In genomic region chr16:56673916-56674315, GRCh38 we compare ENCODE assay signal across 10 cellular contexts. TPM values are rescaled to one million over a fixed set of nuclear protein-coding genes. Genes with fewer than 3 reads are reported as not detected.
DNase-seq lines count a peak whose midpoint lies in the region; ATAC-seq and TF ChIP-seq lines count a peak whose summit lies in the region.
"Had no signal": no experiment of that assay in that cellular context is flagged by ENCODE, and none has a peak within 500 bp of the region (broad histone marks: within the 10 kb centered on the region; RNA-seq: fewer than 3 reads in every experiment).

No MANE protein-coding gene starts in this region.

- H4K20me1 ChIP-seq in DND-41 (ENCODE audit: insufficient read depth, low read length) (no peaks in the 10 kb centered on the region), mammary epithelial cell (ENCODE audit: insufficient read depth, low read length) (no peaks in the 10 kb centered on the region)

- peaks cover 12% of the 10 kb centered on the region for H3K4me1 Mint-ChIP-seq in memory B cell
- peaks cover 11% of the 10 kb centered on the region for H3K4me1 Mint-ChIP-seq in activated T-cell treated with anti-CD3 and anti-CD28 coated beads, Interleukin-2, amount 50 U/mL, for 4 hours (ENCODE audit: low read depth)

- 35% methylated on average over 11 of the region's 12 CpGs for WGBS in mammary epithelial cell (ENCODE audit: low coverage, missing lambda C conversion rate)

- H3K4me3 Mint-ChIP-seq in memory B cell = no peak overlapping the region
- H3K4me3 Mint-ChIP-seq in activated T-cell treated with anti-CD3 and anti-CD28 coated beads, Interleukin-2, amount 50 U/mL, for 4 hours = no peak overlapping the region

- peaks cover 32% of the 10 kb centered on the region for H3K27me3 Mint-ChIP-seq in memory B cell
- peaks cover 49% of the 10 kb centered on the region for H3K27me3 Mint-ChIP-seq in activated T-cell treated with anti-CD3 and anti-CD28 coated beads, Interleukin-2, amount 50 U/mL, for 4 hours (ENCODE audit: low read depth)

- H3K27ac ChIP-seq in DND-41 (ENCODE audit: low read length) (no peak overlapping the region), mammary epithelial cell (ENCODE audit: insufficient read depth, low read depth, low read length) (no peak overlapping the region)
- H3K27ac ChIP-seq: epithelial cell of prostate, KMS-11 had no signal

- no peak for DNase-seq in DND-41
- DNase-seq in M059J (ENCODE audit: low read depth) = peak; percentile 13
- DNase-seq in mammary epithelial cell = peak; percentile 37
- DNase-seq in memory B cell (ENCODE audit: low spot score in 2 of 2) = no peak
- DNase-seq in activated T-cell treated with anti-CD3 and anti-CD28 coated beads, Interleukin-2, amount 50 U/mL, for 4 hours = no peak

- peaks cover 31% of the 10 kb centered on the region for H3K27me3 ChIP-seq in DND-41 (ENCODE audit: insufficient read depth, low read length, poor library complexity)
- no peaks in the 10 kb centered on the region for H3K27me3 ChIP-seq in mammary epithelial cell (ENCODE audit: insufficient read depth, low read length)

- H2AFZ ChIP-seq in DND-41 (ENCODE audit: low read depth, low read length) (no peak overlapping the region), mammary epithelial cell (ENCODE audit: low read depth, low read length) (no peak overlapping the region)

- CTCF ChIA-PET in mammary epithelial cell (lab: Charles Lee; ENCODE audit: low non-redundant PET) = interaction anchor here (0.6 kb wide), 1 partner anchor 79 kb away, joined by 4 read pairs; no protein-coding TSS in a partner anchor

- H3K9ac ChIP-seq in DND-41 (ENCODE audit: low read depth, low read length) (no peak overlapping the region), mammary epithelial cell (ENCODE audit: insufficient read depth, low read length) (no peak overlapping the region)
- H3K9ac ChIP-seq: KMS-11 had no signal

- H3K79me2 ChIP-seq in DND-41 (ENCODE audit: insufficient read depth, low read length) (no peaks in the 10 kb centered on the region), mammary epithelial cell (ENCODE audit: insufficient read depth, low read length) (no peaks in the 10 kb centered on the region)

- no peaks in the 10 kb centered on the region for H3K36me3 Mint-ChIP-seq in memory B cell
- H3K36me3 Mint-ChIP-seq in activated T-cell treated with anti-CD3 and anti-CD28 coated beads, Interleukin-2, amount 50 U/mL, for 4 hours (ENCODE audit: insufficient read depth) = no peaks in the 10 kb centered on the region

- no peak overlapping the region for H3K4me2 ChIP-seq in DND-41 (ENCODE audit: insufficient read depth, low read length)
- H3K4me2 ChIP-seq in mammary epithelial cell (ENCODE audit: insufficient read depth, low read depth, low read length) = no peak overlapping the region
- H3K4me2 ChIP-seq: KMS-11 had no signal

- dilution Hi-C loops in mammary epithelial cell (cut with HindIII; ENCODE audit: low sequenced_read_pairs) = no loop called here

- H3K4me1 ChIP-seq in DND-41 (ENCODE audit: insufficient read depth, low read length) = peaks cover 2% of the 10 kb centered on the region; the same call in 1 of the 2 replicates
- H3K4me1 ChIP-seq in mammary epithelial cell (ENCODE audit: insufficient read depth, low read length) = no peaks in the 10 kb centered on the region

- no peak overlapping the region for H3K27ac Mint-ChIP-seq in memory B cell

- H3K9me3 ChIP-seq in DND-41 (ENCODE audit: insufficient read depth, low read length, severe bottlenecking) (no peaks in the 10 kb centered on the region), mammary epithelial cell (replicated peaks; ENCODE audit: insufficient read depth, low read length) (no peaks in the 10 kb centered on the region)

- H3K36me3 ChIP-seq in DND-41 (ENCODE audit: insufficient read depth, low read length) = no peaks in the 10 kb centered on the region
- H3K36me3 ChIP-seq in mammary epithelial cell (ENCODE audit: insufficient read depth, low read length) = no peaks in the 10 kb centered on the region

- BruUV-seq in mammary epithelial cell (replicated peaks; lab: Mats Ljungman, UMichigan) = no TSS peak

- ATAC-seq in DND-41 (ENCODE audit: insufficient read depth, low read depth) = no peak
- peak; percentile 64 for ATAC-seq in memory B cell (ENCODE audit: low read depth)
- ATAC-seq in activated T-cell treated with anti-CD3 and anti-CD28 coated beads, Interleukin-2, amount 50 U/mL, for 4 hours = no peak
- ATAC-seq in HG03565 (IDR thresholded peaks at IDR 0.05; ENCODE audit: unreplicated experiment) = no peak
- no peak for ATAC-seq in HG02588 (IDR thresholded peaks at IDR 0.05; ENCODE audit: unreplicated experiment)
- ATAC-seq in GM19324 (IDR thresholded peaks at IDR 0.05; ENCODE audit: low FRiP score, unreplicated experiment) = no peak

- in situ Hi-C loops in mammary epithelial cell (cut with MboI; ENCODE audit: low sequenced_read_pairs in 2 of 2) = no loop called here

- intact Hi-C loops in mammary epithelial cell (cut with micrococcal nuclease) = loop anchor here (1.0 kb wide), 1 partner anchor 28 kb away; no protein-coding TSS in a partner anchor

- H3K4me3 ChIP-seq in DND-41 (ENCODE audit: low read depth in 1 of 2, low read length in 2 of 2) (no peak overlapping the region), mammary epithelial cell (replicated peaks in 1 of 3; ENCODE audit: insufficient read depth in 1 of 3, low read depth in 2 of 3, low read length in 3 of 3) (no peak overlapping the region)

- peak; percentile 36 for TF ChIP-seq CTCF in DND-41 (IDR thresholded peaks at IDR 0.05; ENCODE audit: borderline replicate concordance, extremely low read depth, low read length, poor library complexity, severe bottlenecking)
- peak; percentile 51 to 80 for TF ChIP-seq CTCF in mammary epithelial cell (conservative IDR thresholded peaks at IDR 0.05 in 1 of 2, IDR thresholded peaks at IDR 0.05 in 1 of 2; ENCODE audit: extremely low read depth in 1 of 2, insufficient read depth in 1 of 2, low read depth in 1 of 2, low read length in 2 of 2)

- no peaks in the 10 kb centered on the region for H3K9me3 Mint-ChIP-seq in memory B cell
- H3K9me3 Mint-ChIP-seq in activated T-cell treated with anti-CD3 and anti-CD28 coated beads, Interleukin-2, amount 50 U/mL, for 4 hours = no peaks in the 10 kb centered on the region

RNA-seq across cellular contexts. Expression of gene MT1H, which starts 4.3 kb away (rescaled TPM):
- total RNA-seq in M059J (2014; rRNA removed; shearing (Covaris generic)) = not detected in 2 replicates
- not detected for total RNA-seq in mammary epithelial cell
- polyA plus RNA-seq in mammary epithelial cell = not detected
- polyA minus RNA-seq in mammary epithelial cell = not detected
- 1 to 10 TPM in 2 of 3 donors, under 1 TPM in 1; 0.71 to 7.0 (median 2.7) TPM for total RNA-seq in activated T-cell treated with anti-CD3 and anti-CD28 coated beads, Interleukin-2, amount 50 U/mL, for 4 hours

RNA-seq across cellular contexts. Expression of gene MT1G, which starts 6.1 kb away (rescaled TPM):
- total RNA-seq in M059J (2014; rRNA removed; shearing (Covaris generic)) = 2.9 and 6.1 TPM in 2 replicates
- total RNA-seq in mammary epithelial cell = 1 to 10 TPM in 1 of 2 donors, under 1 TPM in 1; 0.92 to 2.3 TPM
- polyA plus RNA-seq in mammary epithelial cell = 3.9 TPM
- polyA minus RNA-seq in mammary epithelial cell = not detected
- total RNA-seq in activated T-cell treated with anti-CD3 and anti-CD28 coated beads, Interleukin-2, amount 50 U/mL, for 4 hours = 10 to 100 TPM; 28.8 to 40.5 (median 35.9) TPM

RNA-seq across cellular contexts. Expression of gene MT1X, which starts 8.4 kb away (rescaled TPM):
- total RNA-seq in M059J (2014; rRNA removed; shearing (Covaris generic)) = 200 and 232 TPM in 2 replicates
- 100 to 1,000 TPM in 1 of 2 donors, 10 to 100 TPM in 1; 85.4 to 591 TPM for total RNA-seq in mammary epithelial cell
- 1,069 TPM for polyA plus RNA-seq in mammary epithelial cell
- polyA minus RNA-seq in mammary epithelial cell = 517 TPM
- 100 to 1,000 TPM; 118 to 192 (median 135) TPM for total RNA-seq in activated T-cell treated with anti-CD3 and anti-CD28 coated beads, Interleukin-2, amount 50 U/mL, for 4 hours

RNA-seq across cellular contexts. Expression of gene MT1F, which starts 16.2 kb away (rescaled TPM):
- 12.8 and 13.0 TPM in 2 replicates for total RNA-seq in M059J (2014; rRNA removed; shearing (Covaris generic))
- total RNA-seq in mammary epithelial cell = 1 to 10 TPM; 4.2 to 8.6 TPM
- polyA plus RNA-seq in mammary epithelial cell = 7.1 TPM
- not detected for polyA minus RNA-seq in mammary epithelial cell
- 10 to 100 TPM; 10.9 to 14.4 (median 12.4) TPM for total RNA-seq in activated T-cell treated with anti-CD3 and anti-CD28 coated beads, Interleukin-2, amount 50 U/mL, for 4 hours

RNA-seq across cellular contexts. Expression of gene MT1B, which starts 22.2 kb away (rescaled TPM):
- not detected in 2 replicates for total RNA-seq in M059J (2014; rRNA removed; shearing (Covaris generic))
- not detected for total RNA-seq in mammary epithelial cell
- not detected for polyA plus RNA-seq in mammary epithelial cell
- polyA minus RNA-seq in mammary epithelial cell = not detected
- not detected for total RNA-seq in activated T-cell treated with anti-CD3 and anti-CD28 coated beads, Interleukin-2, amount 50 U/mL, for 4 hours

Comparison
In these comparisons a context has a peak if more than half of its experiments do, and no peak if none do; other contexts are left out.
1. DNase-seq: peak in M059J (single experiment) and mammary epithelial cell (single experiment); none in DND-41 (single experiment), memory B cell (0 of 2) and activated T-cell treated with anti-CD3 and anti-CD28 coated beads, Interleukin-2, amount 50 U/mL, for 4 hours (single experiment).